ENCODE assay signal across 8 cellular contexts in genomic region chr9:94374176-94375056, GRCh38. TPM values are rescaled to one million over a fixed set of nuclear protein-coding genes. Genes with fewer than 3 reads are reported as not detected.
DNase-seq lines count a peak whose midpoint lies in the region; ATAC-seq and TF ChIP-seq lines count a peak whose summit lies in the region.
"Not testable (repeated sequence)": the region's sequence is repeated elsewhere in the genome, so short reads cannot be mapped to it uniquely, and the experiment has no call there.

No MANE protein-coding gene starts in this region.

- H3K4me1 Mint-ChIP-seq in activated T-cell treated with anti-CD3 and anti-CD28 coated beads, Interleukin-2, amount 50 U/mL, for 24 hours (ENCODE audit: low read depth) = peaks cover 13% of the 10 kb centered on the region

- peak overlapping the region; percentile 49 for H3K9ac ChIP-seq in DND-41 (ENCODE audit: low read depth, low read length)

- ATAC-seq in DND-41 (ENCODE audit: insufficient read depth, low read depth) = peak; percentile 94
- peak; percentile 86 for ATAC-seq in GM21786 (IDR thresholded peaks at IDR 0.05; ENCODE audit: unreplicated experiment)
- peak; percentile 99 for ATAC-seq in esophagus mucosa

- CTCF ChIA-PET in PC-9 (lab: Charles Lee) = not testable (repeated sequence)

- H3K9me3 Mint-ChIP-seq in activated T-cell treated with anti-CD3 and anti-CD28 coated beads, Interleukin-2, amount 50 U/mL, for 24 hours = not testable (repeated sequence)

- peak overlapping the region; percentile 89 for H3K4me3 Mint-ChIP-seq in activated T-cell treated with anti-CD3 and anti-CD28 coated beads, Interleukin-2, amount 50 U/mL, for 24 hours

- H3F3A ChIP-seq in PC-9 (ENCODE audit: insufficient read depth, low read depth) = not testable (repeated sequence)

- POLR2A ChIA-PET in PC-9 (lab: Charles Lee; ENCODE audit: unreplicated experiment) = interaction anchor here (0.5 kb wide), 1 partner anchor 52 kb away, joined by 5 read pairs; no protein-coding TSS in a partner anchor

- H3K27ac ChIP-seq in DND-41 (ENCODE audit: low read length) (peak overlapping the region; percentile 60), PC-9 (peak overlapping the region; percentile 81)
- H3K27ac ChIP-seq in muscle layer of duodenum (ENCODE audit: low read length) = not testable (repeated sequence)

- H3K4me2 ChIP-seq in DND-41 (ENCODE audit: insufficient read depth, low read length) = peak overlapping the region; percentile 60; the same call in 1 of the 2 replicates
- peak overlapping the region; percentile 87 for H3K4me2 ChIP-seq in PC-9

- not testable (repeated sequence) for H3K9me3 ChIP-seq in DND-41 (ENCODE audit: insufficient read depth, low read length, severe bottlenecking); PC-9 (ENCODE audit: insufficient read depth, low read depth); muscle layer of duodenum (ENCODE audit: control insufficient read depth in 1 of 2, low read length in 2 of 2)

- H2AFZ ChIP-seq in DND-41 (ENCODE audit: low read depth, low read length) = peak overlapping the region; percentile 68
- peak overlapping the region; percentile 80; the same call in 1 of the 2 replicates for H2AFZ ChIP-seq in PC-9

- intact Hi-C loops in PC-9 (cut with micrococcal nuclease; ENCODE audit: unreplicated experiment) = not testable (repeated sequence)

- H3K79me2 ChIP-seq in DND-41 (ENCODE audit: insufficient read depth, low read length) = peaks cover 21% of the 10 kb centered on the region
- peaks cover 24% of the 10 kb centered on the region for H3K79me2 ChIP-seq in PC-9 (ENCODE audit: low read depth)

- H3K27me3 ChIP-seq in DND-41 (ENCODE audit: insufficient read depth, low read length, poor library complexity); PC-9 (ENCODE audit: insufficient read depth, low read depth); muscle layer of duodenum (ENCODE audit: low read depth, low read length): not testable (repeated sequence)

- peak overlapping the region; percentile 94 for H3K27ac Mint-ChIP-seq in activated T-cell treated with anti-CD3 and anti-CD28 coated beads, Interleukin-2, amount 50 U/mL, for 24 hours

- not testable (repeated sequence) for H3K9me2 ChIP-seq in PC-9 (ENCODE audit: insufficient read depth)

- H3K4me1 ChIP-seq in DND-41 (ENCODE audit: insufficient read depth, low read length); PC-9 (replicated peaks; ENCODE audit: insufficient read depth); muscle layer of duodenum (ENCODE audit: control insufficient read depth in 1 of 2, insufficient read depth in 2 of 2, low read length in 2 of 2): not testable (repeated sequence)

- peaks cover 13% of the 10 kb centered on the region for H3K36me3 Mint-ChIP-seq in activated T-cell treated with anti-CD3 and anti-CD28 coated beads, Interleukin-2, amount 50 U/mL, for 24 hours (ENCODE audit: low read depth)

- not testable (repeated sequence) for H3K36me3 ChIP-seq in DND-41 (ENCODE audit: insufficient read depth, low read length); PC-9 (ENCODE audit: low read depth); muscle layer of duodenum (ENCODE audit: control insufficient read depth in 1 of 2, insufficient read depth in 2 of 2, low read length in 2 of 2)

- H3K27me3 Mint-ChIP-seq in activated T-cell treated with anti-CD3 and anti-CD28 coated beads, Interleukin-2, amount 50 U/mL, for 24 hours = not testable (repeated sequence)

- not testable (repeated sequence) for TF ChIP-seq CTCF in DND-41 (IDR thresholded peaks at IDR 0.05; ENCODE audit: borderline replicate concordance, extremely low read depth, low read length, poor library complexity, severe bottlenecking); PC-9 (conservative IDR thresholded peaks at IDR 0.05)

- DNase-seq in DND-41 = peak; percentile 90
- peak; percentile 62 for DNase-seq in KG1 (lab: John Stamatoyannopoulos, UW)
- peak; percentile 82 to 96 for DNase-seq in PC-9
- peak; percentile 92 for DNase-seq in activated T-cell treated with anti-CD3 and anti-CD28 coated beads, Interleukin-2, amount 50 U/mL, for 24 hours
- peak; percentile 69 to 71 for DNase-seq in stimulated activated CD8-positive, alpha-beta memory T cell treated with anti-CD3 and anti-CD28 coated beads, Interleukin-7, amount 100 ng/mL, for 1 hour (ENCODE audit: low read depth in 2 of 2)

- not testable (repeated sequence) for H4K20me1 ChIP-seq in DND-41 (ENCODE audit: insufficient read depth, low read length); PC-9 (ENCODE audit: insufficient read depth)

- not testable (repeated sequence) for BruUV-seq in PC-9 (replicated peaks; lab: Mats Ljungman, UMichigan)

- H3K4me3 ChIP-seq in DND-41 (ENCODE audit: low read depth in 1 of 2, low read length in 2 of 2) (peak overlapping the region; percentile 24 to 56; a peak in 3 of 4 replicates), PC-9 (peak overlapping the region; percentile 69; the same call in 1 of the 2 replicates), muscle layer of duodenum (ENCODE audit: low read depth in 1 of 2, low read length in 2 of 2) (peak overlapping the region; percentile 53 to 54)

RNA-seq across cellular contexts. Expression of gene NUTM2F, which starts 46.0 kb away (rescaled TPM):
- total RNA-seq in PC-9 (2021) = 0.15 TPM in 1 of 2 replicates, not detected in the other
- total RNA-seq in esophagus mucosa = not detected
